ENCODE assay signal across 25 cellular contexts in genomic region chr14:60622210-60622919, GRCh38. TPM values are rescaled to one million over a fixed set of nuclear protein-coding genes. Genes with fewer than 3 reads are reported as not detected.
A peak's percentile ranks its signal among the peaks of the same experiment; 100 is the strongest.
DNase-seq lines count a peak whose midpoint lies in the region; ATAC-seq, FAIRE-seq and TF ChIP-seq lines count a peak whose summit lies in the region.
"Had no signal": no experiment of that assay in that cellular context is flagged by ENCODE, and none has a peak within 500 bp of the region (broad histone marks: within the 10 kb centered on the region; RNA-seq: fewer than 3 reads in every experiment).

No MANE protein-coding gene starts in this region.

- H3K27me3 ChIP-seq in GM23248 (replicated peaks; ENCODE audit: insufficient read depth) (no peaks in the 10 kb centered on the region), astrocyte (ENCODE audit: insufficient read depth, low read length) (no peaks in the 10 kb centered on the region), skeletal muscle satellite cell (ENCODE audit: control insufficient read depth, insufficient read depth, low read length) (no peaks in the 10 kb centered on the region)

- H3K27me3 Mint-ChIP-seq in astrocyte (ENCODE audit: low read depth, unreplicated experiment): peaks cover 5% of the 10 kb centered on the region

- FAIRE-seq in astrocyte (lab: Jason Lieb, UNC): no peak

- H3K4me3 Mint-ChIP-seq in astrocyte (ENCODE audit: unreplicated experiment): no peak overlapping the region
- H3K4me3 Mint-ChIP-seq: CD4-positive, alpha-beta memory T cell; stimulated activated effector memory CD8-positive, alpha-beta T cell treated with anti-CD3 and anti-CD28 coated beads, Interleukin-12 subunit alpha, Interleukin-12 subunit beta, amount 100 ng/mL, for 72 hours had no signal

- TF ChIP-seq CTCF in astrocyte (IDR thresholded peaks at IDR 0.05; ENCODE audit: insufficient read depth, low read depth, low read length): no peak

- H3K9ac ChIP-seq in GM23248 (no peak overlapping the region), astrocyte (ENCODE audit: low read length) (no peak overlapping the region), skeletal muscle satellite cell (ENCODE audit: low read depth, low read length) (peak overlapping the region; percentile 26)

- H3K36me3 ChIP-seq in GM23248 (ENCODE audit: low read depth) (no peaks in the 10 kb centered on the region), astrocyte (ENCODE audit: insufficient read depth, low read length) (no peaks in the 10 kb centered on the region), skeletal muscle satellite cell (ENCODE audit: insufficient read depth, low read length) (no peaks in the 10 kb centered on the region)
- H3K36me3 ChIP-seq: tibial nerve had no signal

- no peaks in the 10 kb centered on the region for H3K9me2 ChIP-seq in GM23248 (ENCODE audit: insufficient read depth)

- H3K9me3 ChIP-seq in GM23248 (ENCODE audit: low read depth): no peaks in the 10 kb centered on the region
- H3K9me3 ChIP-seq in astrocyte (ENCODE audit: insufficient read depth, low read depth, low read length): no peaks in the 10 kb centered on the region
- H3K9me3 ChIP-seq in skeletal muscle satellite cell (replicated peaks; ENCODE audit: low read length): no peaks in the 10 kb centered on the region
- H3K9me3 ChIP-seq: tibial nerve had no signal

- H3K79me2 ChIP-seq in GM23248 (ENCODE audit: insufficient read depth): no peaks in the 10 kb centered on the region
- H3K79me2 ChIP-seq in astrocyte (ENCODE audit: insufficient read depth, low read length): no peaks in the 10 kb centered on the region

- H3K27ac ChIP-seq in GM23248: peak overlapping the region; percentile 47
- no peak overlapping the region for H3K27ac ChIP-seq in astrocyte (ENCODE audit: low read depth, low read length)

- DNase-seq in GM23248 (peak; percentile 37), astrocyte (ENCODE audit: low read depth) (peak; percentile 60), iris pigment epithelial cell (ENCODE audit: low read depth) (peak; percentile 69), SKM-1 treated with dmso at 0.1 percent for 144 hours (lab: John Stamatoyannopoulos, UW; ENCODE audit: unreplicated experiment) (no peak), iPS-NIHi7 (ENCODE audit: extremely low spot score) (no peak), anterior cingulate cortex (lab: John Stamatoyannopoulos, UW) (no peak)
- DNase-seq: activated CD4-positive, alpha-beta T cell treated with anti-CD3 and anti-CD28 coated beads, Interleukin-2, amount 50 U/mL, for 1 hour; activated effector memory CD4-positive, alpha-beta T cell treated with Interleukin-2 at 50 U/mL for 16 hours; CD4-positive, alpha-beta memory T cell; central memory CD4-positive, alpha-beta T cell; DMS153; effector CD4-positive, alpha-beta T cell; GDM1; head of caudate nucleus; NCI-H82; PC-3; right cardiac atrium; SHP77; T-helper 1 cell had no signal

- peaks cover 21% of the 10 kb centered on the region for H3F3A ChIP-seq in GM23248 (ENCODE audit: insufficient read depth)

- in situ Hi-C loops in GM23248 (cut with MboI): loop anchor here (10.0 kb wide), 1 partner anchor 632 kb away; no protein-coding TSS in a partner anchor

- H3K36me3 Mint-ChIP-seq in astrocyte (ENCODE audit: low read depth, unreplicated experiment): no peaks in the 10 kb centered on the region
- H3K36me3 Mint-ChIP-seq: CD4-positive, alpha-beta memory T cell; stimulated activated effector memory CD8-positive, alpha-beta T cell treated with anti-CD3 and anti-CD28 coated beads, Interleukin-12 subunit alpha, Interleukin-12 subunit beta, amount 100 ng/mL, for 72 hours had no signal

- H2AFZ ChIP-seq in GM23248: 0 out of 2 replicates have a peak overlapping the region, but pooled peaks have one; percentile 6
- H2AFZ ChIP-seq in astrocyte (ENCODE audit: low read depth, low read length): no peak overlapping the region

- H3K4me3 ChIP-seq in GM23248 (0 out of 2 replicates have a peak overlapping the region, but pooled peaks have one; percentile 3), astrocyte (ENCODE audit: insufficient read depth, low read depth, low read length) (no peak overlapping the region), skeletal muscle satellite cell (ENCODE audit: low read length) (no peak overlapping the region)
- H3K4me3 ChIP-seq: tibial nerve had no signal

- H3K4me1 ChIP-seq in GM23248 (ENCODE audit: insufficient read depth) (peaks cover 35% of the 10 kb centered on the region), astrocyte (ENCODE audit: insufficient read depth, low read length) (no peaks in the 10 kb centered on the region), skeletal muscle satellite cell (ENCODE audit: control insufficient read depth, insufficient read depth, low read length) (peaks cover 43% of the 10 kb centered on the region)

- WGBS in GM23248 (ENCODE audit: low coverage in 1 of 2, low lambda C conversion rate in 2 of 2, missing lambda C conversion rate in 2 of 2), 2 experiments: 37 to 43% methylated on average over 5 of the region's 5 CpGs

- H3K9me3 Mint-ChIP-seq in astrocyte (ENCODE audit: unreplicated experiment): no peaks in the 10 kb centered on the region
- H3K9me3 Mint-ChIP-seq: CD4-positive, alpha-beta memory T cell; stimulated activated effector memory CD8-positive, alpha-beta T cell treated with anti-CD3 and anti-CD28 coated beads, Interleukin-12 subunit alpha, Interleukin-12 subunit beta, amount 100 ng/mL, for 72 hours had no signal

- no peak overlapping the region for H3K27ac Mint-ChIP-seq in astrocyte (ENCODE audit: unreplicated experiment)
- H3K27ac Mint-ChIP-seq: CD4-positive, alpha-beta memory T cell; stimulated activated effector memory CD8-positive, alpha-beta T cell treated with anti-CD3 and anti-CD28 coated beads, Interleukin-12 subunit alpha, Interleukin-12 subunit beta, amount 100 ng/mL, for 72 hours had no signal

- ATAC-seq in GM21526 (IDR thresholded peaks at IDR 0.05; ENCODE audit: low FRiP score, unreplicated experiment): no peak
- ATAC-seq: esophagus mucosa; PC-3; stimulated activated effector memory CD8-positive, alpha-beta T cell treated with anti-CD3 and anti-CD28 coated beads, Interleukin-12 subunit alpha, Interleukin-12 subunit beta, amount 100 ng/mL, for 72 hours had no signal

- H3K4me2 ChIP-seq in GM23248 (ENCODE audit: unreplicated experiment) (peak overlapping the region; percentile 23), astrocyte (ENCODE audit: low read length) (no peak overlapping the region), skeletal muscle satellite cell (ENCODE audit: low read length) (peak overlapping the region; percentile 61)

- H4K20me1 ChIP-seq in GM23248 (ENCODE audit: insufficient read depth) (no peaks in the 10 kb centered on the region), astrocyte (ENCODE audit: insufficient read depth, low read length) (no peaks in the 10 kb centered on the region)

- peaks cover 8% of the 10 kb centered on the region for H3K4me1 Mint-ChIP-seq in astrocyte (ENCODE audit: low read depth, unreplicated experiment)
- H3K4me1 Mint-ChIP-seq: CD4-positive, alpha-beta memory T cell; stimulated activated effector memory CD8-positive, alpha-beta T cell treated with anti-CD3 and anti-CD28 coated beads, Interleukin-12 subunit alpha, Interleukin-12 subunit beta, amount 100 ng/mL, for 72 hours had no signal

RNA-seq across cellular contexts. Expression of gene SIX1, which starts 26.9 kb away (rescaled TPM):
- total RNA-seq in GM23248 (2014; rRNA removed; shearing (Covaris generic)): 7.8 and 11.7 TPM in 2 replicates
- 11.4 and 12.6 TPM in 2 replicates for polyA plus RNA-seq in GM23248 (2016; fragmentation: Nextera tagmentation; extraction: Ambion mirVana)
- total RNA-seq in astrocyte: 0.07 and 0.20 TPM in 2 replicates
- 8.1 and 15.9 TPM in 2 replicates for total RNA-seq in skeletal muscle satellite cell (2012; rRNA removed)
- total RNA-seq: CD4-positive, alpha-beta memory T cell; liver; right cardiac atrium had no signal
- polyA plus RNA-seq: CD4-positive, alpha-beta memory T cell; liver had no signal

Comparison
In these comparisons a context has a peak if more than half of its experiments do, and no peak if none do; other contexts are left out.
1. DNase-seq: peak in GM23248 (single experiment), astrocyte (single experiment) and iris pigment epithelial cell (single experiment); none in SKM-1 treated with dmso at 0.1 percent for 144 hours (single experiment), iPS-NIHi7 (single experiment) and anterior cingulate cortex (0 of 58).